Comparison of ENCODE assay signal across 14 cellular contexts in genomic region chr1:21944261-21945074, GRCh38. TPM values are rescaled to one million over a fixed set of nuclear protein-coding genes. Genes with fewer than 3 reads are reported as not detected.
DNase-seq lines count a peak whose midpoint lies in the region; FAIRE-seq and TF ChIP-seq lines count a peak whose summit lies in the region.
"Had no signal": no experiment of that assay in that cellular context is flagged by ENCODE, and none has a peak within 500 bp of the region (broad histone marks: within the 10 kb centered on the region; RNA-seq: fewer than 3 reads in every experiment).

No MANE protein-coding gene starts in this region.

- H3K27me3 Mint-ChIP-seq in mesothelial cell of epicardium (ENCODE audit: low read depth) = no peaks in the 10 kb centered on the region

- H3K4me3 ChIP-seq in SJSA1 (no peak overlapping the region), esophagus (ENCODE audit: low read depth in 1 of 2, low read length in 2 of 2) (no peak overlapping the region), tibial nerve (no peak overlapping the region), small intestine (ENCODE audit: low read depth in 1 of 2, low read length in 2 of 2) (no peak overlapping the region)
- H3K4me3 ChIP-seq: colonic mucosa, Peyer's patch had no signal

- 37 to 55% methylated on average over 13 of the region's 13 CpGs for WGBS in esophagus, 2 donors
- 39 to 52% methylated on average over 13 of the region's 13 CpGs for WGBS in tibial nerve, 2 donors
- WGBS in small intestine, 3 donors = 76 to 87% (median 85%) methylated on average over 13 of the region's 13 CpGs

- H3K27ac ChIP-seq in SJSA1 (peak overlapping the region; percentile 84), esophagus (ENCODE audit: low read depth in 2 of 2, low read length in 1 of 2) (peak overlapping the region; percentile 68 to 79), tibial nerve (peak overlapping the region; percentile 35 to 94 (median 80)), small intestine (ENCODE audit: low read depth in 1 of 2, low read length in 1 of 2) (peak overlapping the region in 1 of 2 donors; percentile 36)
- H3K27ac ChIP-seq: colonic mucosa had no signal

- H3K36me3 ChIP-seq in SJSA1 = no peaks in the 10 kb centered on the region
- H3K36me3 ChIP-seq in esophagus (ENCODE audit: control insufficient read depth in 2 of 2, insufficient read depth in 2 of 2, low read length in 1 of 2) = no peaks in the 10 kb centered on the region
- no peaks in the 10 kb centered on the region for H3K36me3 ChIP-seq in tibial nerve
- H3K36me3 ChIP-seq in small intestine (ENCODE audit: control insufficient read depth in 2 of 2, insufficient read depth in 2 of 2, low read length in 2 of 2) = no peaks in the 10 kb centered on the region
- H3K36me3 ChIP-seq: colonic mucosa, Peyer's patch had no signal

- peaks cover 63% of the 10 kb centered on the region for H3K4me1 ChIP-seq in SJSA1 (replicated peaks)
- H3K4me1 ChIP-seq in esophagus (ENCODE audit: control insufficient read depth in 2 of 2, insufficient read depth in 2 of 2, low read length in 1 of 2) = peaks cover 0 to 3% of the 10 kb centered on the region in 2 donors
- H3K4me1 ChIP-seq in tibial nerve = peaks cover 0 to 61% (median 28%) of the 10 kb centered on the region in 4 donors
- no peaks in the 10 kb centered on the region for H3K4me1 ChIP-seq in small intestine (ENCODE audit: control insufficient read depth in 2 of 2, insufficient read depth in 1 of 2, low read depth in 1 of 2, low read length in 1 of 2)

- FAIRE-seq in small intestine (lab: Jason Lieb, UNC) = no peak

- no peaks in the 10 kb centered on the region for H3K9me3 Mint-ChIP-seq in mesothelial cell of epicardium
- H3K9me3 Mint-ChIP-seq: CD8-positive, alpha-beta T cell had no signal

- no peaks in the 10 kb centered on the region for H3K27me3 ChIP-seq in SJSA1 (replicated peaks)
- no peaks in the 10 kb centered on the region for H3K27me3 ChIP-seq in esophagus (ENCODE audit: control insufficient read depth in 1 of 2, insufficient read depth in 2 of 2, low read length in 2 of 2)
- H3K27me3 ChIP-seq in tibial nerve = no peaks in the 10 kb centered on the region
- H3K27me3 ChIP-seq in small intestine (ENCODE audit: control insufficient read depth in 2 of 2, insufficient read depth in 2 of 2, low read length in 2 of 2) = no peaks in the 10 kb centered on the region
- H3K27me3 ChIP-seq: colonic mucosa, Peyer's patch had no signal

- H3K36me3 Mint-ChIP-seq in mesothelial cell of epicardium = no peaks in the 10 kb centered on the region
- H3K36me3 Mint-ChIP-seq: CD8-positive, alpha-beta T cell had no signal

- peak; percentile 82 to 86 for DNase-seq in SJSA1 (ENCODE audit: low read depth in 1 of 2, low spot score in 2 of 2)
- no peak for DNase-seq in mesothelial cell of epicardium (ENCODE audit: low spot score in 2 of 2, unreplicated experiment in 2 of 2)
- DNase-seq in tibial nerve (ENCODE audit: low spot score in 2 of 2) = no peak
- DNase-seq in COLO829 (ENCODE audit: low spot score) = no peak
- no peak for DNase-seq in small intestine
- DNase-seq in NCI-H1694 (lab: John Stamatoyannopoulos, UW) = no peak
- DNase-seq: activated naive CD4-positive, alpha-beta T cell treated with anti-CD3 and anti-CD28 coated beads, Interleukin-2, amount 50 U/mL, for 16 hours; CD8-positive, alpha-beta T cell; colonic mucosa; Peyer's patch; substantia nigra had no signal

- TF ChIP-seq CTCF in mesothelial cell of epicardium (IDR thresholded peaks at IDR 0.05; ENCODE audit: unreplicated experiment) (no peak), tibial nerve (IDR thresholded peaks at IDR 0.05) (no peak)

- no peaks in the 10 kb centered on the region for H3K9me3 ChIP-seq in SJSA1 (replicated peaks)
- H3K9me3 ChIP-seq in esophagus (ENCODE audit: control insufficient read depth in 2 of 2, insufficient read depth in 1 of 2, low read depth in 1 of 2, low read length in 1 of 2) = no peaks in the 10 kb centered on the region
- H3K9me3 ChIP-seq in tibial nerve = no peaks in the 10 kb centered on the region
- H3K9me3 ChIP-seq in small intestine (ENCODE audit: control insufficient read depth, low read depth) = no peaks in the 10 kb centered on the region
- H3K9me3 ChIP-seq: colonic mucosa, Peyer's patch had no signal

- H3K27ac Mint-ChIP-seq in mesothelial cell of epicardium = peak overlapping the region; percentile 81
- H3K27ac Mint-ChIP-seq: CD8-positive, alpha-beta T cell had no signal

- H3K4me3 Mint-ChIP-seq in mesothelial cell of epicardium = no peak overlapping the region
- H3K4me3 Mint-ChIP-seq: CD8-positive, alpha-beta T cell had no signal

- no peak for TF ChIP-seq POLR2A in tibial nerve (IDR thresholded peaks at IDR 0.05)

- H3K4me1 Mint-ChIP-seq in mesothelial cell of epicardium = peaks cover 23% of the 10 kb centered on the region

- peak in 1 of 2 donors; percentile 41 for TF ChIP-seq EP300 in tibial nerve (IDR thresholded peaks at IDR 0.05)

RNA-seq across cellular contexts. Expression of gene HSPG2, which starts 7.4 kb away (rescaled TPM):
- total RNA-seq in SJSA1 (2014; rRNA removed; shearing (Covaris generic)) = 45.2 and 62.3 TPM in 2 replicates
- polyA plus RNA-seq in esophagus = 10 to 100 TPM; 37.6 to 55.0 TPM
- total RNA-seq in mesothelial cell of epicardium = 221 to 226 TPM (median 221 TPM) in 3 replicates
- 100 to 1,000 TPM; 292 to 486 (median 404) TPM for total RNA-seq in tibial nerve
- polyA plus RNA-seq in small intestine = 10 to 100 TPM in 2 of 3 donors, 1 to 10 TPM in 1; 3.6 to 82.3 (median 15.1) TPM

RNA-seq across cellular contexts. Expression of gene CELA3B, which starts 32.4 kb away (rescaled TPM):
- not detected in 2 replicates for total RNA-seq in SJSA1 (2014; rRNA removed; shearing (Covaris generic))
- polyA plus RNA-seq in esophagus = 1 to 10 TPM in 1 of 2 donors, under 1 TPM in 1; 0.18 to 1.1 TPM
- total RNA-seq in mesothelial cell of epicardium = not detected in 3 replicates
- total RNA-seq in tibial nerve = 10 to 100 TPM in 1 of 4 donors, 1 to 10 TPM in 2, under 1 TPM in 1; 0.66 to 47.7 (median 2.2) TPM
- 10 to 100 TPM in 1 of 3 donors, 1 to 10 TPM in 1, under 1 TPM in 1; 0.27 to 11.4 (median 4.1) TPM for polyA plus RNA-seq in small intestine
- total RNA-seq: CD8-positive, alpha-beta T cell; liver; Peyer's patch had no signal
- polyA plus RNA-seq: liver had no signal

RNA-seq across cellular contexts. Expression of gene CELA3A, which starts 57.0 kb away (rescaled TPM):
- total RNA-seq in SJSA1 (2014; rRNA removed; shearing (Covaris generic)) = not detected in 2 replicates
- 1 to 10 TPM in 1 of 2 donors, under 1 TPM in 1; 0.47 to 2.6 TPM for polyA plus RNA-seq in esophagus
- total RNA-seq in mesothelial cell of epicardium = not detected in 3 replicates
- 10 to 100 TPM in 1 of 4 donors, 1 to 10 TPM in 3; 4.0 to 60.6 (median 6.0) TPM for total RNA-seq in tibial nerve
- polyA plus RNA-seq in small intestine = 10 to 100 TPM in 1 of 3 donors, 1 to 10 TPM in 1, under 1 TPM in 1; 0.64 to 30.6 (median 8.1) TPM
- total RNA-seq: CD8-positive, alpha-beta T cell; Peyer's patch; pulmonary artery endothelial cell had no signal

Comparison
In these comparisons a context has a peak if more than half of its experiments do, and no peak if none do; other contexts are left out.
1. DNase-seq: peak in SJSA1 (2 of 2); none in mesothelial cell of epicardium (0 of 2), tibial nerve (0 of 2), COLO829 (single experiment), small intestine (single experiment) and NCI-H1694 (single experiment).